ENCODE assay signal across 21 cellular contexts in genomic region chr5:152607393-152608165, GRCh38.
"Had no signal": no experiment of that assay in that cellular context is flagged by ENCODE, and none has a peak within 500 bp of the region (broad histone marks: within the 10 kb centered on the region; RNA-seq: fewer than 3 reads in every experiment).

No MANE protein-coding gene starts in this region.

- H3K27me3 ChIP-seq: foreskin keratinocyte, spleen, testis, vagina had no signal

- H3K36me3 ChIP-seq: spleen, vagina had no signal

- H3K4me3 ChIP-seq: spleen, testis, vagina had no signal

- H3K4me1 Mint-ChIP-seq: activated CD4-positive, alpha-beta memory T cell treated with anti-CD3 and anti-CD28 coated beads, Interleukin-2, amount 10 ng/mL, durations not matched to agents 7 days and 5 days; activated naive CD8-positive, alpha-beta T cell treated with anti-CD3 and anti-CD28 coated beads, Interleukin-2, amount 10 ng/mL, durations not matched to agents 7 days and 5 days; memory B cell; nephron had no signal

- H3K4me3 Mint-ChIP-seq: activated CD4-positive, alpha-beta memory T cell treated with anti-CD3 and anti-CD28 coated beads, Interleukin-2, amount 10 ng/mL, durations not matched to agents 7 days and 5 days; activated naive CD4-positive, alpha-beta T cell treated with anti-CD3 and anti-CD28 coated beads for 36 hours; activated naive CD8-positive, alpha-beta T cell treated with anti-CD3 and anti-CD28 coated beads, Interleukin-2, amount 10 ng/mL, durations not matched to agents 7 days and 5 days; activated T-cell treated with anti-CD3 and anti-CD28 coated beads, Interleukin-2, amount 50 U/mL, for 72 hours; dendritic cell treated with granulocyte-macrophage colony-stimulating factor and Interleukin-4, amounts not matched to agents 40 ng/mL and 50 ng/mL, for 4 days; memory B cell; nephron; T-helper 1 cell treated with Interleukin-12 subunit alpha and Interleukin-12 subunit beta and Interleukin-4 antibody, amounts not matched to agents 30 μg/mL and 1 μg/mL, for 36 hours; type B pancreatic cell had no signal

- H3K9me3 Mint-ChIP-seq: activated CD4-positive, alpha-beta memory T cell treated with anti-CD3 and anti-CD28 coated beads, Interleukin-2, amount 10 ng/mL, durations not matched to agents 7 days and 5 days; activated naive CD4-positive, alpha-beta T cell treated with anti-CD3 and anti-CD28 coated beads for 36 hours; activated naive CD8-positive, alpha-beta T cell treated with anti-CD3 and anti-CD28 coated beads, Interleukin-2, amount 10 ng/mL, durations not matched to agents 7 days and 5 days; dendritic cell treated with granulocyte-macrophage colony-stimulating factor and Interleukin-4, amounts not matched to agents 40 ng/mL and 50 ng/mL, for 4 days; memory B cell; T-helper 1 cell treated with Interleukin-12 subunit alpha and Interleukin-12 subunit beta and Interleukin-4 antibody, amounts not matched to agents 30 μg/mL and 1 μg/mL, for 36 hours; type B pancreatic cell had no signal

- H3K9me3 ChIP-seq: spleen, testis, vagina had no signal

- H3K36me3 Mint-ChIP-seq: activated naive CD8-positive, alpha-beta T cell treated with anti-CD3 and anti-CD28 coated beads, Interleukin-2, amount 10 ng/mL, durations not matched to agents 7 days and 5 days; memory B cell; type B pancreatic cell had no signal

- ATAC-seq: activated T-cell treated with anti-CD3 and anti-CD28 coated beads, Interleukin-2, amount 50 U/mL, for 72 hours; foreskin keratinocyte had no signal

- H3K27ac ChIP-seq: foreskin keratinocyte, spleen, testis, vagina had no signal

- DNase-seq: activated CD4-positive, alpha-beta memory T cell treated with anti-CD3 and anti-CD28 coated beads, Interleukin-2, amount 10 ng/mL, durations not matched to agents 7 days and 5 days; activated CD4-positive, alpha-beta T cell treated with anti-CD3 and anti-CD28 coated beads for 4 hours; activated CD4-positive, CD25-positive, alpha-beta regulatory T cell; activated effector memory CD4-positive, alpha-beta T cell treated with Interleukin-2 at 50 U/mL for 16 hours; activated naive CD4-positive, alpha-beta T cell treated with anti-CD3 and anti-CD28 coated beads for 36 hours; activated naive CD8-positive, alpha-beta T cell treated with anti-CD3 and anti-CD28 coated beads, Interleukin-2, amount 10 ng/mL, durations not matched to agents 7 days and 5 days; activated T-cell treated with anti-CD3 and anti-CD28 coated beads, Interleukin-2, amount 50 U/mL, for 72 hours; amniotic stem cell; effector CD8-positive, alpha-beta T cell; foreskin keratinocyte; left ventricle myocardium superior; spleen; stimulated activated CD4-positive, alpha-beta T cell treated with anti-CD3 and anti-CD28 coated beads, Interleukin-4, amount 100 ng/mL, for 1 hour; stimulated activated naive CD4-positive, alpha-beta T cell; testis had no signal

- H3K4me1 ChIP-seq: foreskin keratinocyte, spleen, testis, vagina had no signal

- H3K27me3 Mint-ChIP-seq: activated CD4-positive, alpha-beta memory T cell treated with anti-CD3 and anti-CD28 coated beads, Interleukin-2, amount 10 ng/mL, durations not matched to agents 7 days and 5 days; activated naive CD8-positive, alpha-beta T cell treated with anti-CD3 and anti-CD28 coated beads, Interleukin-2, amount 10 ng/mL, durations not matched to agents 7 days and 5 days; dendritic cell treated with granulocyte-macrophage colony-stimulating factor and Interleukin-4, amounts not matched to agents 40 ng/mL and 50 ng/mL, for 4 days; memory B cell; type B pancreatic cell had no signal

- H3K27ac Mint-ChIP-seq: activated CD4-positive, alpha-beta memory T cell treated with anti-CD3 and anti-CD28 coated beads, Interleukin-2, amount 10 ng/mL, durations not matched to agents 7 days and 5 days; activated naive CD4-positive, alpha-beta T cell treated with anti-CD3 and anti-CD28 coated beads for 36 hours; activated naive CD8-positive, alpha-beta T cell treated with anti-CD3 and anti-CD28 coated beads, Interleukin-2, amount 10 ng/mL, durations not matched to agents 7 days and 5 days; activated T-cell treated with anti-CD3 and anti-CD28 coated beads, Interleukin-2, amount 50 U/mL, for 72 hours; dendritic cell treated with granulocyte-macrophage colony-stimulating factor and Interleukin-4, amounts not matched to agents 40 ng/mL and 50 ng/mL, for 4 days; memory B cell; nephron; T-helper 1 cell treated with Interleukin-12 subunit alpha and Interleukin-12 subunit beta and Interleukin-4 antibody, amounts not matched to agents 30 μg/mL and 1 μg/mL, for 36 hours; type B pancreatic cell had no signal
